Comparison of ENCODE assay signal across 9 cellular contexts in the genomic region with DNA sequence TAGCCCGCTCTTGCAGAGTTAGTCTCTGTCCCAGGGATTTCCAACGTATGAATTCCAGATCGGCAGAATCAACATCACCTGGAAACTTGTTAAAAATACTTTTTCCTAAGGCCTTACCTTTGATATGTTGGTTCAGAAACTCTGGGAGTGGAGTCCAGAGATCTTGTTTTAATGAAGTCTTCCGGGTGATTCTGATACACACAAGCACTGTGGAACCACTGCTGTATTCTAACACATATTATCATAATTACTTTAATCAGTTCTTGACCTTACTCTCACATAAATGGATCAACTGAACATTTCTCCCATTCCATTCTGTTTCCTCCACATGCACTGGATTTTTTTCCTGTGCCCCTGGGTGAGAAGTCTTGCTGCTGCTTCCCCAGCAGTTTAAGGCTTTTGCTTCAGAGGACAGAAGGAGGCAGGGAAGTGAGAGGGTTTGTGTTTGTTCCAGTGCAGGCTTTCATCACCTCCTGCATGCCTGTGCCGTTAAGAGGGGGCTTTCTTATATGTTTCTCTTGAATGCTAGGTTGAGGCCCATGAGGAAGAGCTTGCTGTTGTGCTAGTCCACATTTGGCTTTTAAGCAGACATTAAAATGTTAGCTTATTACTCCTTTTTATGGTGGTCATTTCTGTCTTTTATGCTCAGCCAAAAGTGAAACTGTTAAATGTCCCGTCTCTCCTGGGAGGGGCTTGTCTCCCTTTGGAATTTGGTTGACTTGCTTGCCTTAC. TPM values are rescaled to one million over a fixed set of nuclear protein-coding genes. Genes with fewer than 3 reads are reported as not detected.
DNase-seq lines count a peak whose midpoint lies in the region; ATAC-seq, FAIRE-seq and TF ChIP-seq lines count a peak whose summit lies in the region.
"Had no signal": no experiment of that assay in that cellular context is flagged by ENCODE, and none has a peak within 500 bp of the region (broad histone marks: within the 10 kb centered on the region; RNA-seq: fewer than 3 reads in every experiment).

No MANE protein-coding gene starts in this region.

- H3K27me3 ChIP-seq in sigmoid colon (no peaks in the 10 kb centered on the region), suprapubic skin (no peaks in the 10 kb centered on the region)

- 24 to 50% methylated on average over 6 of the region's 6 CpGs for WGBS in sigmoid colon, 2 donors
- WGBS in suprapubic skin: 40% methylated on average over 6 of the region's 6 CpGs

- peak overlapping the region; percentile 17 to 47 (median 39) for H3K4me3 ChIP-seq in sigmoid colon
- no peak overlapping the region for H3K4me3 ChIP-seq in suprapubic skin
- H3K4me3 ChIP-seq: skin epidermis had no signal

- TF ChIP-seq CTCF in sigmoid colon (IDR thresholded peaks at IDR 0.05): no peak
- TF ChIP-seq CTCF in suprapubic skin (IDR thresholded peaks at IDR 0.05): no peak
- no peak for TF ChIP-seq CTCF in CD14-positive monocyte (IDR thresholded peaks at IDR 0.05)

- TF ChIP-seq EP300 in sigmoid colon (IDR thresholded peaks at IDR 0.05): no peak
- TF ChIP-seq EP300 in suprapubic skin (IDR thresholded peaks at IDR 0.05): no peak

- H3K4me1 ChIP-seq in sigmoid colon: peaks cover 0 to 57% (median 38%) of the 10 kb centered on the region in 4 donors
- H3K4me1 ChIP-seq in suprapubic skin: peaks cover 28% of the 10 kb centered on the region

- peaks cover 17% of the 10 kb centered on the region for H3K36me3 Mint-ChIP-seq in activated T-helper 17 cell treated with anti-CD3 and anti-CD28 coated beads, Interleukin-2, amount 50 U/mL, for 72 hours (ENCODE audit: low read depth)
- no peaks in the 10 kb centered on the region for H3K36me3 Mint-ChIP-seq in CD14-positive monocyte

- no peaks in the 10 kb centered on the region for H3K9me3 Mint-ChIP-seq in activated T-helper 17 cell treated with anti-CD3 and anti-CD28 coated beads, Interleukin-2, amount 50 U/mL, for 72 hours
- H3K9me3 Mint-ChIP-seq in CD14-positive monocyte: no peaks in the 10 kb centered on the region

- FAIRE-seq in GM12891 (lab: Jason Lieb, UNC): no peak

- peak overlapping the region; percentile 52 for H3K27ac Mint-ChIP-seq in activated T-helper 17 cell treated with anti-CD3 and anti-CD28 coated beads, Interleukin-2, amount 50 U/mL, for 72 hours
- no peak overlapping the region for H3K27ac Mint-ChIP-seq in CD14-positive monocyte

- DNase-seq in ELR (ENCODE audit: low read depth) (peak; percentile 37), left ventricle myocardium superior (no peak), sigmoid colon (no peak), GM12891 (ENCODE audit: insufficient read length, low spot score) (no peak), suprapubic skin (ENCODE audit: low spot score in 2 of 2) (no peak), CD14-positive monocyte (ENCODE audit: low spot score) (no peak), NCI-H1105 treated with DMSO at 0.1 percent for 48 hours (lab: John Stamatoyannopoulos, UW) (no peak)

- H3K4me1 Mint-ChIP-seq in activated T-helper 17 cell treated with anti-CD3 and anti-CD28 coated beads, Interleukin-2, amount 50 U/mL, for 72 hours: peaks cover 52% of the 10 kb centered on the region
- H3K4me1 Mint-ChIP-seq in CD14-positive monocyte: peaks cover 24% of the 10 kb centered on the region

- ATAC-seq in activated T-helper 17 cell treated with anti-CD3 and anti-CD28 coated beads, Interleukin-2, amount 50 U/mL, for 72 hours (replicated peaks): no peak
- ATAC-seq in left ventricle myocardium superior: peak; percentile 70

- peak overlapping the region; percentile 25 for H3K4me3 Mint-ChIP-seq in activated T-helper 17 cell treated with anti-CD3 and anti-CD28 coated beads, Interleukin-2, amount 50 U/mL, for 72 hours
- no peak overlapping the region for H3K4me3 Mint-ChIP-seq in CD14-positive monocyte

- no peaks in the 10 kb centered on the region for H3K9me3 ChIP-seq in sigmoid colon
- H3K9me3 ChIP-seq in suprapubic skin: no peaks in the 10 kb centered on the region

- intact Hi-C loops in left ventricle myocardium superior (cut with micrococcal nuclease): no loop called here
- intact Hi-C loops in sigmoid colon (cut with DNase I): no loop called here
- intact Hi-C loops in CD14-positive monocyte (cut with micrococcal nuclease): no loop called here

- H3K27ac ChIP-seq in sigmoid colon (peak overlapping the region; percentile 10 to 78 (median 64)), suprapubic skin (no peak overlapping the region)

- no peaks in the 10 kb centered on the region for H3K27me3 Mint-ChIP-seq in activated T-helper 17 cell treated with anti-CD3 and anti-CD28 coated beads, Interleukin-2, amount 50 U/mL, for 72 hours
- no peaks in the 10 kb centered on the region for H3K27me3 Mint-ChIP-seq in CD14-positive monocyte (ENCODE audit: low read depth in 3 of 3)

- no peaks in the 10 kb centered on the region for H3K36me3 ChIP-seq in sigmoid colon
- H3K36me3 ChIP-seq in suprapubic skin: no peaks in the 10 kb centered on the region

- TF ChIP-seq POLR2A in sigmoid colon (IDR thresholded peaks at IDR 0.05): no peak
- TF ChIP-seq POLR2A in GM12891 (IDR thresholded peaks at IDR 0.05; ENCODE audit: low read depth, low read length): no peak
- no peak for TF ChIP-seq POLR2A in suprapubic skin (IDR thresholded peaks at IDR 0.05)

TF ChIP-seq in GM12891, 5 proteins besides CTCF, POLR2A, EP300 and RAD21:
- TF ChIP-seq TAF1 (IDR thresholded peaks at IDR 0.05; ENCODE audit: low read depth, low read length): no peak
- TF ChIP-seq POLR2AphosphoS5 (IDR thresholded peaks at IDR 0.05; ENCODE audit: low read depth, low read length): no peak
- TF ChIP-seq PAX5 (IDR thresholded peaks at IDR 0.05; ENCODE audit: insufficient read depth, low read length, severe bottlenecking): no peak
- TF ChIP-seq SPI1 (IDR thresholded peaks at IDR 0.05; ENCODE audit: low read depth, low read length): no peak
- TF ChIP-seq POU2F2 (IDR thresholded peaks at IDR 0.05; ENCODE audit: low read depth, low read length): no peak

RNA-seq across cellular contexts. Expression of gene CCSER2, which starts 32.4 kb away (rescaled TPM):
- total RNA-seq in activated T-helper 17 cell treated with anti-CD3 and anti-CD28 coated beads, Interleukin-2, amount 50 U/mL, for 72 hours: 100 to 1,000 TPM in 1 of 2 donors, 10 to 100 TPM in 1; 47.5 to 107 TPM
- 163 TPM for total RNA-seq in left ventricle myocardium superior
- 100 to 1,000 TPM in 1 of 4 donors, 10 to 100 TPM in 3; 83.2 to 101 (median 91.2) TPM for total RNA-seq in sigmoid colon
- 10 to 100 TPM; 10.2 to 11.5 (median 10.4) TPM for polyA plus RNA-seq in sigmoid colon
- polyA plus RNA-seq in GM12891 (2012; ENCODE audit: low read depth, missing spikeins): 5.6 TPM
- total RNA-seq in suprapubic skin: 10 to 100 TPM; 39.8 to 52.7 (median 47.9) TPM
- 10 to 100 TPM; 14.3 to 23.3 TPM for polyA plus RNA-seq in CD14-positive monocyte
